29 cellular contexts compared by ENCODE assay signal in the genomic region with DNA sequence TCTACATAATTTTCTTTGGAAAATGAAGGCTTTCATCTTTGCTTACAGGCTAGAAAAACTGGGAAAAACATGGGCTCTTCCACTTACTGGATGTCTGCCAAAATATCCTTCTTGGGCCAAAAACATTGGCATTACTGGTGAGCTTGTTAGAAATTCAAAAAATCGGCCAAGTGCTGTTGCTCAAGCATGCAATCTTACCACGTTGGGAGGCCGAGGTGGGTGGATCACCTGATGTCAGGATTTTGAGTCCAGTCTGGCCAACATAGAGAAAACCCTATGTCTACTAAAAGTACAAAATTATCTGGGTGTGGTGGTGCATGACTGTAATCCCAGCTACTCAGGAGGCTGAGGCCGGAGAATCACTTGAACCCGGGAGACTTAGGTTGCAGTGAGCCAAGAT.
"Had no signal": no experiment of that assay in that cellular context is flagged by ENCODE, and none has a peak within 500 bp of the region (broad histone marks: within the 10 kb centered on the region; RNA-seq: fewer than 3 reads in every experiment).

No MANE protein-coding gene starts in this region.

- H3K4me1 ChIP-seq: heart right ventricle, lower lobe of right lung, neural progenitor cell, parathyroid adenoma, right atrium auricular region, right lobe of liver, stomach, suprapubic skin, tibial nerve, upper lobe of left lung, vagina had no signal

- H3K36me3 ChIP-seq: heart right ventricle, lower lobe of right lung, neural progenitor cell, neutrophil, right atrium auricular region, right lobe of liver, stomach, suprapubic skin, thoracic aorta, tibial nerve, upper lobe of left lung, vagina had no signal

- H3K9me3 ChIP-seq: right lobe of liver, vagina had no signal

- H3K4me1 Mint-ChIP-seq: naive B cell; natural killer cell; nephron progenitor cell; neural progenitor cell; stimulated activated naive B cell treated with anti-CD40 and anti-IgM and Interleukin-4, amounts not matched to agents 10 μg/mL and 1 μg/mL and 100 μg/mL, for 72 hours had no signal

- H3K27ac Mint-ChIP-seq: naive B cell; natural killer cell; nephron progenitor cell; neural progenitor cell; stimulated activated naive B cell treated with anti-CD40 and anti-IgM and Interleukin-4, amounts not matched to agents 10 μg/mL and 1 μg/mL and 100 μg/mL, for 72 hours had no signal

- H3K27me3 Mint-ChIP-seq: naive B cell; stimulated activated naive B cell treated with anti-CD40 and anti-IgM and Interleukin-4, amounts not matched to agents 10 μg/mL and 1 μg/mL and 100 μg/mL, for 72 hours had no signal

- H2AFZ ChIP-seq: hepatocyte, neural progenitor cell, parathyroid adenoma had no signal

- H3K4me3 ChIP-seq: heart right ventricle, hepatocyte, lower lobe of right lung, neural progenitor cell, right atrium auricular region, right lobe of liver, smooth muscle cell, stomach, suprapubic skin, thoracic aorta, tibial nerve, upper lobe of left lung, vagina had no signal

- H3K9ac ChIP-seq: neural progenitor cell, parathyroid adenoma had no signal

- H3K27ac ChIP-seq: heart right ventricle, hepatocyte, lower lobe of right lung, neural progenitor cell, neutrophil, parathyroid adenoma, right atrium auricular region, right lobe of liver, stomach, suprapubic skin, thoracic aorta, tibial nerve, upper lobe of left lung, vagina had no signal

- H3K4me2 ChIP-seq: hepatocyte, neural progenitor cell, smooth muscle cell had no signal

- H3K4me3 Mint-ChIP-seq: naive B cell; natural killer cell; nephron progenitor cell; neural progenitor cell; stimulated activated naive B cell treated with anti-CD40 and anti-IgM and Interleukin-4, amounts not matched to agents 10 μg/mL and 1 μg/mL and 100 μg/mL, for 72 hours had no signal

- ATAC-seq: heart right ventricle; left cardiac atrium; left lobe of liver; left ventricle myocardium superior; lower lobe of right lung; natural killer cell; right lobe of liver; stimulated activated naive B cell treated with anti-CD40 and anti-IgM and Interleukin-4, amounts not matched to agents 10 μg/mL and 1 μg/mL and 100 μg/mL, for 72 hours; stimulated activated naive CD8-positive, alpha-beta T cell treated with anti-CD3 and anti-CD28 coated beads, Interleukin-15, Interleukin-2, amounts not matched to agents 100 U/mL and 50 U/mL, for 24 hours had no signal

- H3K79me2 ChIP-seq: hepatocyte, parathyroid adenoma had no signal

- H3K27me3 ChIP-seq: heart right ventricle, hepatocyte, neural progenitor cell, neutrophil, right atrium auricular region, right lobe of liver, stomach, suprapubic skin, tibial nerve, upper lobe of left lung, vagina had no signal

- DNase-seq: heart right ventricle; islet precursor cell; left cardiac atrium; left ventricle myocardium superior; lower lobe of right lung; mammary epithelial cell; mesenchymal stem cell; naive B cell; natural killer cell; nephron progenitor cell; occipital lobe; right lobe of liver; stimulated activated CD4-positive, alpha-beta T cell treated with anti-CD3 and anti-CD28 coated beads, Interleukin-1b, Interleukin-23, amount 100 ng/mL, for 48 hours; stimulated activated CD4-positive, alpha-beta T cell treated with anti-CD3 and anti-CD28 coated beads, Interleukin-2, amount 100 ng/mL, for 48 hours; stimulated activated naive B cell treated with anti-CD40 and anti-IgM and Interleukin-4, amounts not matched to agents 10 μg/mL and 1 μg/mL and 100 μg/mL, for 72 hours; stimulated activated naive CD8-positive, alpha-beta T cell treated with anti-CD3 and anti-CD28 coated beads, Interleukin-15, Interleukin-2, amounts not matched to agents 100 U/mL and 50 U/mL, for 24 hours; stomach; upper lobe of left lung had no signal
